Comparison of ENCODE assay signal across 1 cellular context in the genomic region with DNA sequence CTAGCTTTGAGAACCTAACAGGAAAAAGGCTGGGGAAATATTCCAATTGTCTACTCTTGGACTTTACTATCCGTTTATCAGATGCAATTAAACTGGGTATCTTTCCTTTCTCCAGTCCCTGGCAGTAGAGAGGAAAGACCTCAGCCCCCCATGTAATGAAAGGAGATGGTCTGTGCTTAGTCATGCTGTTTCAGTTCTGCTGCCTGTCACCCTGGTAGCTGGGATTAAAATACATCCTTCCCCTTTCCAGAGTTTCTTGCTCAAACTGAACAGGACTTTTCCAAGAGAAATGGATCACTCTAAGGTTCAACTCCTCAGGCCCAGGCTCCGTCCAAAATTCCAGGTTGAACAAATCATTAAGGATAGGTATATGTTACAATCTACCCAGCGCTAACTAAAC.
TF ChIP-seq lines count a peak whose summit lies in the region.

No MANE protein-coding gene starts in this region.

TF ChIP-seq in GM12878, 131 proteins besides CTCF, POLR2A, EP300 and RAD21 (continued from another document):
- TF ChIP-seq, protein P1, sequence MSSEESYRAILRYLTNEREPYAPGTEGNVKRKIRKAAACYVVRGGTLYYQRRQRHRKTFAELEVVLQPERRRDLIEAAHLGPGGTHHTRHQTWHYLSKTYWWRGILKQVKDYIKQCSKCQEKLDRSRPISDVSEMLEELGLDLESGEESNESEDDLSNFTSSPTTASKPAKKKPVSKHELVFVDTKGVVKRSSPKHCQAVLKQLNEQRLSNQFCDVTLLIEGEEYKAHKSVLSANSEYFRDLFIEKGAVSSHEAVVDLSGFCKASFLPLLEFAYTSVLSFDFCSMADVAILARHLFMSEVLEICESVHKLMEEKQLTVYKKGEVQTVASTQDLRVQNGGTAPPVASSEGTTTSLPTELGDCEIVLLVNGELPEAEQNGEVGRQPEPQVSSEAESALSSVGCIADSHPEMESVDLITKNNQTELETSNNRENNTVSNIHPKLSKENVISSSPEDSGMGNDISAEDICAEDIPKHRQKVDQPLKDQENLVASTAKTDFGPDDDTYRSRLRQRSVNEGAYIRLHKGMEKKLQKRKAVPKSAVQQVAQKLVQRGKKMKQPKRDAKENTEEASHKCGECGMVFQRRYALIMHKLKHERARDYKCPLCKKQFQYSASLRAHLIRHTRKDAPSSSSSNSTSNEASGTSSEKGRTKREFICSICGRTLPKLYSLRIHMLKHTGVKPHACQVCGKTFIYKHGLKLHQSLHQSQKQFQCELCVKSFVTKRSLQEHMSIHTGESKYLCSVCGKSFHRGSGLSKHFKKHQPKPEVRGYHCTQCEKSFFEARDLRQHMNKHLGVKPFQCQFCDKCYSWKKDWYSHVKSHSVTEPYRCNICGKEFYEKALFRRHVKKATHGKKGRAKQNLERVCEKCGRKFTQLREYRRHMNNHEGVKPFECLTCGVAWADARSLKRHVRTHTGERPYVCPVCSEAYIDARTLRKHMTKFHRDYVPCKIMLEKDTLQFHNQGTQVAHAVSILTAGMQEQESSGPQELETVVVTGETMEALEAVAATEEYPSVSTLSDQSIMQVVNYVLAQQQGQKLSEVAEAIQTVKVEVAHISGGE (CRISPR knock-in tag; IDR thresholded peaks at IDR 0.05) = no peak
- TF ChIP-seq, protein P2, sequence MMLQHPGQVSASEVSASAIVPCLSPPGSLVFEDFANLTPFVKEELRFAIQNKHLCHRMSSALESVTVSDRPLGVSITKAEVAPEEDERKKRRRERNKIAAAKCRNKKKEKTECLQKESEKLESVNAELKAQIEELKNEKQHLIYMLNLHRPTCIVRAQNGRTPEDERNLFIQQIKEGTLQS (IDR thresholded peaks at IDR 0.05; ENCODE audit: borderline replicate concordance, extremely low read depth, low read depth, low read length) = no peak
- TF ChIP-seq GATAD2B (conservative IDR thresholded peaks at IDR 0.05; ENCODE audit: low read depth) = 0 out of 2 replicates have a peak, but pooled peaks have one; percentile 29
- peak; percentile 72 for TF ChIP-seq EED (IDR thresholded peaks at IDR 0.05; ENCODE audit: low read depth)
